In genomic region chr16:84455031-84455430, GRCh38 we compare ENCODE assay signal across 13 cellular contexts. TPM values are rescaled to one million over a fixed set of nuclear protein-coding genes. Genes with fewer than 3 reads are reported as not detected.
DNase-seq lines count a peak whose midpoint lies in the region; TF ChIP-seq lines count a peak whose summit lies in the region.
"Had no signal": no experiment of that assay in that cellular context is flagged by ENCODE, and none has a peak within 500 bp of the region (broad histone marks: within the 10 kb centered on the region; RNA-seq: fewer than 3 reads in every experiment).

No MANE protein-coding gene starts in this region.

- no peak overlapping the region for H3K4me3 ChIP-seq in coronary artery
- H3K4me3 ChIP-seq: BLaER1 had no signal

- H3K9me3 Mint-ChIP-seq in activated T-cell treated with anti-CD3 and anti-CD28 coated beads, Interleukin-2, amount 50 U/mL, for 24 hours, result no peaks in the 10 kb centered on the region

- no peak for TF ChIP-seq CTCF in coronary artery (IDR thresholded peaks at IDR 0.05)

- no peak overlapping the region for H3K4me3 Mint-ChIP-seq in activated T-cell treated with anti-CD3 and anti-CD28 coated beads, Interleukin-2, amount 50 U/mL, for 24 hours
- H3K4me3 Mint-ChIP-seq: CD8-positive, alpha-beta memory T cell had no signal

- no peak overlapping the region for H3K27ac ChIP-seq in coronary artery
- H3K27ac ChIP-seq: BLaER1 had no signal

- no peaks in the 10 kb centered on the region for H3K27me3 Mint-ChIP-seq in activated T-cell treated with anti-CD3 and anti-CD28 coated beads, Interleukin-2, amount 50 U/mL, for 24 hours
- H3K27me3 Mint-ChIP-seq: CD8-positive, alpha-beta memory T cell had no signal

- H3K36me3 Mint-ChIP-seq in activated T-cell treated with anti-CD3 and anti-CD28 coated beads, Interleukin-2, amount 50 U/mL, for 24 hours (ENCODE audit: low read depth), result no peaks in the 10 kb centered on the region

- no peak overlapping the region for H3K27ac Mint-ChIP-seq in activated T-cell treated with anti-CD3 and anti-CD28 coated beads, Interleukin-2, amount 50 U/mL, for 24 hours
- H3K27ac Mint-ChIP-seq: CD8-positive, alpha-beta memory T cell had no signal

- intact Hi-C loops in posterior vena cava (cut with DNase I), result no loop called here

- H3K4me1 Mint-ChIP-seq in activated T-cell treated with anti-CD3 and anti-CD28 coated beads, Interleukin-2, amount 50 U/mL, for 24 hours (ENCODE audit: low read depth), result no peaks in the 10 kb centered on the region
- H3K4me1 Mint-ChIP-seq: CD8-positive, alpha-beta memory T cell had no signal

- DNase-seq in activated effector memory CD4-positive, alpha-beta T cell treated with anti-CD3 and anti-CD28 coated beads, Interleukin-2, amount 50 U/mL, for 16 hours, result peak; percentile 47
- DNase-seq in activated effector memory CD4-positive, alpha-beta T cell treated with Interleukin-2 at 50 U/mL for 16 hours, result no peak
- DNase-seq in coronary artery (ENCODE audit: low spot score), result peak; percentile 36
- DNase-seq in posterior vena cava (ENCODE audit: low spot score), result peak; percentile 32
- no peak for DNase-seq in dermis blood vessel endothelial cell
- DNase-seq in T-helper 9 cell, result no peak
- no peak for DNase-seq in activated T-cell treated with anti-CD3 and anti-CD28 coated beads, Interleukin-2, amount 50 U/mL, for 24 hours
- DNase-seq: 8988T; AML-193; CD8-positive, alpha-beta memory T cell; DND-41; GF-D8 had no signal

RNA-seq across cellular contexts. Expression of gene MEAK7, which starts 49.4 kb away (rescaled TPM):
- 10 to 100 TPM; 14.0 to 16.7 TPM for total RNA-seq in posterior vena cava
- total RNA-seq in dermis blood vessel endothelial cell, result 14.5 and 24.1 TPM in 2 replicates

Comparison
In these comparisons a context has a peak if more than half of its experiments do, and no peak if none do; other contexts are left out.
1. DNase-seq: peak in activated effector memory CD4-positive, alpha-beta T cell treated with anti-CD3 and anti-CD28 coated beads, Interleukin-2, amount 50 U/mL, for 16 hours (single experiment), coronary artery (single experiment) and posterior vena cava (single experiment); none in activated effector memory CD4-positive, alpha-beta T cell treated with Interleukin-2 at 50 U/mL for 16 hours (single experiment), dermis blood vessel endothelial cell (single experiment), T-helper 9 cell (single experiment) and activated T-cell treated with anti-CD3 and anti-CD28 coated beads, Interleukin-2, amount 50 U/mL, for 24 hours (single experiment).